8 cellular contexts compared by ENCODE assay signal in the genomic region with DNA sequence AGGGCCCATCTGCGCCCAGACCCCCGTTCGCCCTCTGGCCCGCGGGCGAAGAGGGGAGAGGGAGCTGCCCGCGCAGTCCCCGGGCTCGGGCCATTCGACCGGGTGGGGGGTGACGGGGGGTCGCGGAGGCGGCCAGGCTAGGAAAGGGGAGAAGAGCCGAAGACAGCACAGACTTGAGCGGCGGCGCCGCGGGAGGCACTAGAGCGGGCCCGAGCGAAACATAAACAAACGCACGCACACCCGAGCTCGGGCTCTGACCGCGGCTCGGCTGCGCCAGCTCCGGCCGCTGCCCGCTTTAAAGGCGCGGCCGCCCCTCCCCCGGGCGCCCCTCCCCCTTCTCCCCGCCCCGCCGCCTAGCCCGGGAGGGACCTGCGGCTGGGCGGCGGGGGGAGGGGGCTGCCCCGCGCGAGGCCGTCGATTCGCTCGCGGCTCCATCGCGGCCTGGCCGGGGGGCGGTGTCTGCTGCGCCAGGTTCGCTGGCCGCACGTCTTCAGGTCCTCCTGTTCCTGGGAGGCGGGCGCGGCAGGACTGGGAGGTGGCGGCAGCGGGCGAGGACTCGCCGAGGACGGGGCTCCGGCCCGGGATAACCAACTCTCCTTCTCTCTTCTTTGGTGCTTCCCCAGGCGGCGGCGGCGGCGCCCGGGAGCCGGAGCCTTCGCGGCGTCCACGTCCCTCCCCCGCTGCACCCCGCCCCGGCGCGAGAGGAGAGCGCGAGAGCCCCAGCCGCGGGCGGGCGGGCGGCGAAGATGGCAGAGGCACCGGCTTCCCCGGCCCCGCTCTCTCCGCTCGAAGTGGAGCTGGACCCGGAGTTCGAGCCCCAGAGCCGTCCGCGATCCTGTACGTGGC. TPM values are rescaled to one million over a fixed set of nuclear protein-coding genes. Genes with fewer than 3 reads are reported as not detected.
DNase-seq lines count a peak whose midpoint lies in the region; ATAC-seq and FAIRE-seq lines count a peak whose summit lies in the region.

A gene (plus strand): TSS at position 455 of the 846 bp plus-strand sequence. CDS start 292 bp downstream, at position 747.

- peaks cover 0 to 5% (median 0%) of the 10 kb centered on the region in 7 donors for H3K9me3 Mint-ChIP-seq in CD4-positive, CD25-positive, alpha-beta regulatory T cell
- no peaks in the 10 kb centered on the region for H3K9me3 Mint-ChIP-seq in naive thymus-derived CD4-positive, alpha-beta T cell

- ATAC-seq in CD4-positive, CD25-positive, alpha-beta regulatory T cell (ENCODE audit: low read depth in 2 of 2), result no peak
- peak; percentile 18 for ATAC-seq in naive thymus-derived CD4-positive, alpha-beta T cell
- ATAC-seq in stimulated activated naive CD8-positive, alpha-beta T cell treated with anti-CD3 and anti-CD28 coated beads, Interleukin-15, Interleukin-2, amounts not matched to agents 100 U/mL and 50 U/mL, for 24 hours, result peak; percentile 1
- ATAC-seq in GM21825 (IDR thresholded peaks at IDR 0.05; ENCODE audit: unreplicated experiment), result no peak

- H3K4me3 Mint-ChIP-seq in CD4-positive, CD25-positive, alpha-beta regulatory T cell, result peak within 1 kb of the TSS; percentile 89 to 100 (median 94)
- H3K4me3 Mint-ChIP-seq in naive thymus-derived CD4-positive, alpha-beta T cell, result peak within 1 kb of the TSS; percentile 86 to 98 (median 94)

- peak within 1 kb of the TSS; percentile 73 for H3K4me3 ChIP-seq in CD4-positive, CD25-positive, alpha-beta regulatory T cell (ENCODE audit: low read depth, low read length)
- peak within 1 kb of the TSS; percentile 88 for H3K4me3 ChIP-seq in naive thymus-derived CD4-positive, alpha-beta T cell (ENCODE audit: low read length)

- H3K36me3 Mint-ChIP-seq in CD4-positive, CD25-positive, alpha-beta regulatory T cell, result peaks cover 6% of the 10 kb centered on the region
- peaks cover 0 to 12% (median 6%) of the 10 kb centered on the region in 5 donors for H3K36me3 Mint-ChIP-seq in naive thymus-derived CD4-positive, alpha-beta T cell

- H3K4me1 ChIP-seq in CD4-positive, CD25-positive, alpha-beta regulatory T cell (ENCODE audit: control insufficient read depth, insufficient read depth, low read length, poor library complexity, severe bottlenecking), result peaks cover 41% of the 10 kb centered on the region
- peaks cover 28 to 31% of the 10 kb centered on the region in 2 donors for H3K4me1 ChIP-seq in naive thymus-derived CD4-positive, alpha-beta T cell (ENCODE audit: control insufficient read depth in 2 of 2, insufficient read depth in 2 of 2, low read length in 2 of 2)

- peak within 1 kb of the TSS; percentile 100 for H3K27ac ChIP-seq in CD4-positive, CD25-positive, alpha-beta regulatory T cell (ENCODE audit: insufficient read depth, low read length, poor library complexity, severe bottlenecking)
- H3K27ac ChIP-seq in naive thymus-derived CD4-positive, alpha-beta T cell (ENCODE audit: low read depth, low read length), result peak within 1 kb of the TSS; percentile 100

- DNase-seq in CD4-positive, CD25-positive, alpha-beta regulatory T cell, result peak; percentile 41 to 75 (median 63)
- DNase-seq in HPDE6-E6E7 (ENCODE audit: extremely low spot score) (peak; percentile 71), RCC 7860 (ENCODE audit: low spot score) (peak; percentile 76), fibroblast of peridontal ligament (ENCODE audit: extremely low read depth) (peak; percentile 77)
- DNase-seq in activated effector memory CD4-positive, alpha-beta T cell treated with Interleukin-2 at 50 U/mL for 16 hours, result peak; percentile 53
- DNase-seq in naive thymus-derived CD4-positive, alpha-beta T cell, result peak; percentile 32 to 67 (median 48)
- DNase-seq in stimulated activated naive CD8-positive, alpha-beta T cell treated with anti-CD3 and anti-CD28 coated beads, Interleukin-15, Interleukin-2, amounts not matched to agents 100 U/mL and 50 U/mL, for 24 hours, result peak; percentile 70

- FAIRE-seq in RCC 7860 (lab: Jason Lieb, UNC), result no peak

- no peaks in the 10 kb centered on the region for H3K27me3 Mint-ChIP-seq in CD4-positive, CD25-positive, alpha-beta regulatory T cell
- peaks cover 0 to 42% (median 0%) of the 10 kb centered on the region in 5 donors for H3K27me3 Mint-ChIP-seq in naive thymus-derived CD4-positive, alpha-beta T cell

- intact Hi-C loops in naive thymus-derived CD4-positive, alpha-beta T cell (cut with micrococcal nuclease), result no loop called here

- no peaks in the 10 kb centered on the region for H3K36me3 ChIP-seq in CD4-positive, CD25-positive, alpha-beta regulatory T cell (ENCODE audit: control insufficient read depth, insufficient read depth, low read length)
- H3K36me3 ChIP-seq in naive thymus-derived CD4-positive, alpha-beta T cell (ENCODE audit: control insufficient read depth in 2 of 3, insufficient read depth in 3 of 3, low read length in 3 of 3), result peaks cover 0 to 11% (median 0%) of the 10 kb centered on the region in 3 experiments

- POLR2A ChIA-PET in naive thymus-derived CD4-positive, alpha-beta T cell (lab: Charles Lee), result interaction anchor here (0.7 to 3.5 kb wide), 9 partner anchors 17 to 1130 kb away, joined by 3 to 41 read pairs (median 8); a partner anchor contains a TSS

- peaks cover 25 to 47% (median 35%) of the 10 kb centered on the region in 4 donors for H3K4me1 Mint-ChIP-seq in CD4-positive, CD25-positive, alpha-beta regulatory T cell
- peaks cover 35 to 47% (median 38%) of the 10 kb centered on the region in 7 donors for H3K4me1 Mint-ChIP-seq in naive thymus-derived CD4-positive, alpha-beta T cell

- CTCF ChIA-PET in naive thymus-derived CD4-positive, alpha-beta T cell (lab: Charles Lee), result no interaction called here

- peak within 1 kb of the TSS; percentile 32 to 100 (median 99) for H3K27ac Mint-ChIP-seq in CD4-positive, CD25-positive, alpha-beta regulatory T cell
- H3K27ac Mint-ChIP-seq in naive thymus-derived CD4-positive, alpha-beta T cell, result peak within 1 kb of the TSS; percentile 81 to 99 (median 90)

- no peaks in the 10 kb centered on the region for H3K27me3 ChIP-seq in CD4-positive, CD25-positive, alpha-beta regulatory T cell (ENCODE audit: control insufficient read depth, insufficient read depth, low read length)
- H3K27me3 ChIP-seq in naive thymus-derived CD4-positive, alpha-beta T cell (ENCODE audit: control insufficient read depth in 2 of 2, insufficient read depth in 2 of 2, low read length in 2 of 2), result no peaks in the 10 kb centered on the region

- H3K9me3 ChIP-seq in CD4-positive, CD25-positive, alpha-beta regulatory T cell (ENCODE audit: control insufficient read depth in 2 of 2, low read length in 2 of 2), result no peaks in the 10 kb centered on the region
- no peaks in the 10 kb centered on the region for H3K9me3 ChIP-seq in naive thymus-derived CD4-positive, alpha-beta T cell (ENCODE audit: control insufficient read depth in 2 of 3, low read length in 3 of 3)

RNA-seq across cellular contexts. Expression of the gene that starts here (rescaled TPM):
- 24.2 TPM for total RNA-seq in CD4-positive, CD25-positive, alpha-beta regulatory T cell
- 10 to 100 TPM; 16.9 to 23.3 (median 20.2) TPM for polyA plus RNA-seq in CD4-positive, CD25-positive, alpha-beta regulatory T cell
- total RNA-seq in naive thymus-derived CD4-positive, alpha-beta T cell, result 10 to 100 TPM; 11.6 to 39.5 (median 21.7) TPM
- polyA plus RNA-seq in naive thymus-derived CD4-positive, alpha-beta T cell, result 10 to 100 TPM; 17.8 to 19.9 TPM

Comparison
In these comparisons a context has a peak if more than half of its experiments do, and no peak if none do; other contexts are left out.
1. ATAC-seq: peak in naive thymus-derived CD4-positive, alpha-beta T cell (single experiment) and stimulated activated naive CD8-positive, alpha-beta T cell treated with anti-CD3 and anti-CD28 coated beads, Interleukin-15, Interleukin-2, amounts not matched to agents 100 U/mL and 50 U/mL, for 24 hours (single experiment); none in CD4-positive, CD25-positive, alpha-beta regulatory T cell (0 of 2) and GM21825 (single experiment).
2. Peak in every context shown above with its lines, with median percentiles within 50 percentile points of each other: DNase-seq.